8 cellular contexts compared by ENCODE assay signal in genomic region chr2:287471-287885, GRCh38. TPM values are rescaled to one million over a fixed set of nuclear protein-coding genes. Genes with fewer than 3 reads are reported as not detected.
DNase-seq lines count a peak whose midpoint lies in the region; ATAC-seq, FAIRE-seq and TF ChIP-seq lines count a peak whose summit lies in the region.

No MANE protein-coding gene starts in this region.

- no peak for TF ChIP-seq POLR2A in HepG2 (IDR thresholded peaks at IDR 0.05; ENCODE audit: insufficient read depth in 1 of 2, low read depth in 2 of 2, low read length in 2 of 2)
- no peak for TF ChIP-seq POLR2A in vagina (IDR thresholded peaks at IDR 0.05)

- intact Hi-C loops in HepG2 (cut with micrococcal nuclease; ENCODE audit: unreplicated experiment) (no loop called here), vagina (cut with DNase I) (no loop called here)

- BruUV-seq in HepG2 (replicated peaks; lab: Mats Ljungman, UMichigan): no TSS peak

- H3K27ac ChIP-seq in HepG2 (ENCODE audit: extremely low read length, insufficient read depth, low read length) (no peak overlapping the region), vagina (no peak overlapping the region)

- no peaks in the 10 kb centered on the region for H3K79me2 ChIP-seq in HepG2 (ENCODE audit: insufficient read depth, low read length)

- H2AFZ ChIP-seq in HepG2 (ENCODE audit: low read length): no peak overlapping the region

- peaks cover under 1% of the 10 kb centered on the region for H3K36me3 Mint-ChIP-seq in activated CD4-positive, alpha-beta T cell treated with anti-CD3 and anti-CD28 coated beads, Interleukin-2, amount 10 ng/mL, durations not matched to agents 7 days and 5 days (ENCODE audit: low read depth)

- peak; percentile 10 for ATAC-seq in HepG2
- ATAC-seq in GM18517 (IDR thresholded peaks at IDR 0.05; ENCODE audit: unreplicated experiment): no peak

- in situ Hi-C loops in HepG2 (cut with HindIII; ENCODE audit: extremely low pct_ligation_motif_present, low pct_unique_long_range_greater_than_20kb): loop anchor here (5.0 kb wide), 1 partner anchor 40 kb away; no protein-coding TSS in a partner anchor

- TF ChIP-seq CTCF in cardiac fibroblast (IDR thresholded peaks at IDR 0.05; ENCODE audit: low read depth, low read length): no peak
- TF ChIP-seq CTCF in HepG2 (CRISPR knock-in tag; IDR thresholded peaks at IDR 0.05): no peak
- TF ChIP-seq CTCF in vagina (IDR thresholded peaks at IDR 0.05): no peak

- TF ChIP-seq EP300 in HepG2 (IDR thresholded peaks at IDR 0.05; ENCODE audit: low read depth in 2 of 2, low read length in 2 of 2): no peak
- TF ChIP-seq EP300 in HepG2 (CRISPR knock-in tag; IDR thresholded peaks at IDR 0.05; ENCODE audit: borderline replicate concordance): no peak

- no peak overlapping the region for H3K27ac Mint-ChIP-seq in activated CD4-positive, alpha-beta T cell treated with anti-CD3 and anti-CD28 coated beads, Interleukin-2, amount 10 ng/mL, durations not matched to agents 7 days and 5 days

- no peak overlapping the region for H3K4me2 ChIP-seq in HepG2 (ENCODE audit: low read depth, low read length)

- no peak for FAIRE-seq in HepG2 (lab: Jason Lieb, UNC)

- H3K9me3 ChIP-seq in HepG2 (ENCODE audit: low read length): no peaks in the 10 kb centered on the region
- H3K9me3 ChIP-seq in vagina: no peaks in the 10 kb centered on the region

- peaks cover 10% of the 10 kb centered on the region for H3K4me1 ChIP-seq in HepG2 (ENCODE audit: insufficient read depth, low read length)
- H3K4me1 ChIP-seq in vagina: peaks cover 31% of the 10 kb centered on the region

- CTCF ChIA-PET in HepG2 (lab: Yijun Ruan, JAX; ENCODE audit: low intra/inter-chr PET ratio, low total read pairs): no interaction called here
- CTCF ChIA-PET in activated CD4-positive, alpha-beta T cell treated with anti-CD3 and anti-CD28 coated beads, Interleukin-2, amount 10 ng/mL, durations not matched to agents 7 days and 5 days (lab: Charles Lee): no interaction called here

- H3K27me3 ChIP-seq in HepG2 (ENCODE audit: control insufficient read depth in 1 of 2, insufficient read depth in 2 of 2, low read length in 2 of 2) (peaks cover 3 to 19% of the 10 kb centered on the region in 2 experiments), vagina (peaks cover 4% of the 10 kb centered on the region)

- H3K4me3 Mint-ChIP-seq in activated CD4-positive, alpha-beta T cell treated with anti-CD3 and anti-CD28 coated beads, Interleukin-2, amount 10 ng/mL, durations not matched to agents 7 days and 5 days: no peak overlapping the region

- H3K9me3 Mint-ChIP-seq in activated CD4-positive, alpha-beta T cell treated with anti-CD3 and anti-CD28 coated beads, Interleukin-2, amount 10 ng/mL, durations not matched to agents 7 days and 5 days: no peaks in the 10 kb centered on the region

- no peaks in the 10 kb centered on the region for H4K20me1 ChIP-seq in HepG2 (ENCODE audit: insufficient read depth, low read length)

- H3K4me1 Mint-ChIP-seq in activated CD4-positive, alpha-beta T cell treated with anti-CD3 and anti-CD28 coated beads, Interleukin-2, amount 10 ng/mL, durations not matched to agents 7 days and 5 days: peaks cover 5% of the 10 kb centered on the region

- H3K9ac ChIP-seq in HepG2 (ENCODE audit: insufficient read depth, low read depth, low read length): no peak overlapping the region

- DNase-seq in stimulated activated CD4-positive, alpha-beta T cell treated with anti-CD3 and anti-CD28 coated beads, Interleukin-15, amount 100 ng/mL, for 24 hours: peak; percentile 26
- DNase-seq in stimulated activated CD4-positive, alpha-beta T cell treated with anti-CD3 and anti-CD28 coated beads, Interleukin-4, amount 100 ng/mL, for 24 hours: no peak
- peak; percentile 23 to 46 for DNase-seq in cardiac fibroblast (ENCODE audit: low read depth in 2 of 2)
- no peak for DNase-seq in HepG2 (ENCODE audit: low spot score)
- DNase-seq in vagina (ENCODE audit: extremely low spot score in 2 of 2): no peak
- DNase-seq in activated CD4-positive, alpha-beta T cell treated with anti-CD3 and anti-CD28 coated beads, Interleukin-2, amount 10 ng/mL, durations not matched to agents 7 days and 5 days: no peak
- DNase-seq in NCI-H82 (lab: John Stamatoyannopoulos, UW): no peak

- peaks cover 48% of the 10 kb centered on the region for H3K27me3 Mint-ChIP-seq in activated CD4-positive, alpha-beta T cell treated with anti-CD3 and anti-CD28 coated beads, Interleukin-2, amount 10 ng/mL, durations not matched to agents 7 days and 5 days

- POLR2A ChIA-PET in HepG2 (lab: Yijun Ruan, JAX): interaction anchor here (0.9 to 1.8 kb wide), 2 partner anchors 26 to 112 kb away, joined by 3 to 8 read pairs; no protein-coding TSS in a partner anchor
- POLR2A ChIA-PET in activated CD4-positive, alpha-beta T cell treated with anti-CD3 and anti-CD28 coated beads, Interleukin-2, amount 10 ng/mL, durations not matched to agents 7 days and 5 days (lab: Charles Lee): no interaction called here

- TF ChIP-seq RAD21 in HepG2 (CRISPR knock-in tag; IDR thresholded peaks at IDR 0.05): no peak

- peak overlapping the region; percentile 3 to 14 for H3K4me3 ChIP-seq in cardiac fibroblast (replicated peaks in 1 of 2; ENCODE audit: low read depth in 2 of 2, low read length in 2 of 2)
- H3K4me3 ChIP-seq in HepG2 (replicated peaks in 1 of 3; ENCODE audit: insufficient read depth in 1 of 3, low read depth in 2 of 3, low read length in 3 of 3): peak overlapping the region in 2 of 3 experiments; percentile 2 to 38; a peak in 2 of 6 replicates
- H3K4me3 ChIP-seq in vagina: peak overlapping the region; percentile 40 to 43

- WGBS in HepG2 (ENCODE audit: low lambda C conversion rate): 67% methylated on average over 36 of the region's 46 CpGs

- no peaks in the 10 kb centered on the region; a peak in 2 of 5 replicates for H3K36me3 ChIP-seq in HepG2 (replicated peaks in 1 of 2; ENCODE audit: control insufficient read depth in 1 of 2, insufficient read depth in 2 of 2, low read length in 2 of 2)
- peaks cover 0 to 1% of the 10 kb centered on the region in 2 donors for H3K36me3 ChIP-seq in vagina

RNA-seq across cellular contexts. Expression of gene ALKAL2, which starts 0.4 kb away (rescaled TPM):
- total RNA-seq in HepG2 (2016; rRNA removed; fragmentation: Illumina TruSeq; extraction: Trizol) (0.22 TPM in 1 of 2 replicates, not detected in the other), vagina (17.4 TPM)
- not detected in 2 replicates for total RNA-seq in HepG2 (2016; cell fraction: cytosol; rRNA removed; fragmentation: Illumina TruSeq; extraction: Trizol; ENCODE audit: low read depth)
- total RNA-seq in HepG2 (2016; cell fraction: insoluble cytoplasmic fraction; rRNA removed; fragmentation: Illumina TruSeq; extraction: Trizol): 0.22 TPM in 1 of 2 replicates, not detected in the other
- 0.77 and 0.93 TPM in 2 replicates for total RNA-seq in HepG2 (2016; cell fraction: membrane; rRNA removed; fragmentation: Illumina TruSeq; extraction: Trizol)
- total RNA-seq in HepG2 (2016; cell fraction: nucleus; rRNA removed; fragmentation: Illumina TruSeq; extraction: Trizol): not detected in 2 replicates
- 1.7 and 2.9 TPM in 2 replicates for polyA plus RNA-seq in HepG2 (2011; rRNA removed)
- polyA plus RNA-seq in HepG2 (2011; cell fraction: cytosol; rRNA removed): 0.89 and 1.5 TPM in 2 replicates
- polyA plus RNA-seq in HepG2 (2011; cell fraction: nucleus; rRNA removed): 0.82 and 1.1 TPM in 2 replicates
- 1.5 and 2.3 TPM in 2 replicates for polyA plus RNA-seq in HepG2 (2012)
- 0.12 and 0.19 TPM in 2 replicates for polyA plus RNA-seq in HepG2 (2016; cell fraction: cytosol; fragmentation: Illumina TruSeq; extraction: Trizol; ENCODE audit: low read depth)
- polyA plus RNA-seq in HepG2 (2016; cell fraction: insoluble cytoplasmic fraction; fragmentation: Illumina TruSeq; extraction: Trizol; ENCODE audit: low read depth): 0.35 TPM in 1 of 2 replicates, not detected in the other
- polyA plus RNA-seq in HepG2 (2016; cell fraction: membrane; fragmentation: Illumina TruSeq; extraction: Trizol; ENCODE audit: low read depth): 0.22 and 0.45 TPM in 2 replicates
- polyA plus RNA-seq in HepG2 (2016; cell fraction: nucleus; fragmentation: Illumina TruSeq; extraction: Trizol; ENCODE audit: insufficient read depth, low read depth): 0.72 and 1.0 TPM in 2 replicates
- not detected in 2 replicates for polyA minus RNA-seq in HepG2 (2011; rRNA and poly(A)+ RNA removed; ENCODE audit: low replicate concordance)
- polyA minus RNA-seq in HepG2 (2011; cell fraction: cytosol; rRNA and poly(A)+ RNA removed): 0.59 TPM in 1 of 2 replicates, not detected in the other
- 1.4 and 1.5 TPM in 2 replicates for polyA minus RNA-seq in HepG2 (2011; cell fraction: nucleus; rRNA and poly(A)+ RNA removed)
- total RNA-seq in activated CD4-positive, alpha-beta T cell treated with anti-CD3 and anti-CD28 coated beads, Interleukin-2, amount 10 ng/mL, durations not matched to agents 7 days and 5 days: not detected

RNA-seq across cellular contexts. Expression of gene ACP1, which starts 22.7 kb away (rescaled TPM):
- total RNA-seq in HepG2 (2016; rRNA removed; fragmentation: Illumina TruSeq; extraction: Trizol) (246 and 290 TPM in 2 replicates), vagina (57.9 TPM)
- 198 and 234 TPM in 2 replicates for total RNA-seq in HepG2 (2016; cell fraction: cytosol; rRNA removed; fragmentation: Illumina TruSeq; extraction: Trizol; ENCODE audit: low read depth)
- 252 and 306 TPM in 2 replicates for total RNA-seq in HepG2 (2016; cell fraction: insoluble cytoplasmic fraction; rRNA removed; fragmentation: Illumina TruSeq; extraction: Trizol)
- 319 and 324 TPM in 2 replicates for total RNA-seq in HepG2 (2016; cell fraction: membrane; rRNA removed; fragmentation: Illumina TruSeq; extraction: Trizol)
- total RNA-seq in HepG2 (2016; cell fraction: nucleus; rRNA removed; fragmentation: Illumina TruSeq; extraction: Trizol): 159 and 173 TPM in 2 replicates
- polyA plus RNA-seq in HepG2 (2011; rRNA removed): 280 and 348 TPM in 2 replicates
- 192 and 226 TPM in 2 replicates for polyA plus RNA-seq in HepG2 (2011; cell fraction: cytosol; rRNA removed)
- polyA plus RNA-seq in HepG2 (2011; cell fraction: nucleus; rRNA removed): 139 and 154 TPM in 2 replicates
- 301 and 382 TPM in 2 replicates for polyA plus RNA-seq in HepG2 (2012)
- 328 and 393 TPM in 2 replicates for polyA plus RNA-seq in HepG2 (2016; cell fraction: cytosol; fragmentation: Illumina TruSeq; extraction: Trizol; ENCODE audit: low read depth)
- 381 and 406 TPM in 2 replicates for polyA plus RNA-seq in HepG2 (2016; cell fraction: insoluble cytoplasmic fraction; fragmentation: Illumina TruSeq; extraction: Trizol; ENCODE audit: low read depth)
- polyA plus RNA-seq in HepG2 (2016; cell fraction: membrane; fragmentation: Illumina TruSeq; extraction: Trizol; ENCODE audit: low read depth): 353 and 372 TPM in 2 replicates
- 287 and 295 TPM in 2 replicates for polyA plus RNA-seq in HepG2 (2016; cell fraction: nucleus; fragmentation: Illumina TruSeq; extraction: Trizol; ENCODE audit: insufficient read depth, low read depth)
- 137 and 198 TPM in 2 replicates for polyA minus RNA-seq in HepG2 (2011; rRNA and poly(A)+ RNA removed; ENCODE audit: low replicate concordance)
- polyA minus RNA-seq in HepG2 (2011; cell fraction: cytosol; rRNA and poly(A)+ RNA removed): 154 and 160 TPM in 2 replicates
- polyA minus RNA-seq in HepG2 (2011; cell fraction: nucleus; rRNA and poly(A)+ RNA removed): 316 and 328 TPM in 2 replicates
- 10 to 100 TPM; 85.3 to 90.8 TPM for total RNA-seq in activated CD4-positive, alpha-beta T cell treated with anti-CD3 and anti-CD28 coated beads, Interleukin-2, amount 10 ng/mL, durations not matched to agents 7 days and 5 days

RNA-seq across cellular contexts. Expression of gene SH3YL1, which starts 23.6 kb away (rescaled TPM):
- total RNA-seq in HepG2 (2016; rRNA removed; fragmentation: Illumina TruSeq; extraction: Trizol): 8.8 and 13.0 TPM in 2 replicates
- 4.1 and 4.9 TPM in 2 replicates for total RNA-seq in HepG2 (2016; cell fraction: cytosol; rRNA removed; fragmentation: Illumina TruSeq; extraction: Trizol; ENCODE audit: low read depth)
- total RNA-seq in HepG2 (2016; cell fraction: insoluble cytoplasmic fraction; rRNA removed; fragmentation: Illumina TruSeq; extraction: Trizol): 8.7 and 10.6 TPM in 2 replicates
- total RNA-seq in HepG2 (2016; cell fraction: membrane; rRNA removed; fragmentation: Illumina TruSeq; extraction: Trizol): 6.5 and 8.7 TPM in 2 replicates
- 19.0 and 22.6 TPM in 2 replicates for total RNA-seq in HepG2 (2016; cell fraction: nucleus; rRNA removed; fragmentation: Illumina TruSeq; extraction: Trizol)
- polyA plus RNA-seq in HepG2 (2011; rRNA removed): 38.1 and 48.2 TPM in 2 replicates
- polyA plus RNA-seq in HepG2 (2011; cell fraction: cytosol; rRNA removed): 22.1 and 28.8 TPM in 2 replicates
- 105 and 110 TPM in 2 replicates for polyA plus RNA-seq in HepG2 (2011; cell fraction: nucleus; rRNA removed)
- 34.7 and 61.3 TPM in 2 replicates for polyA plus RNA-seq in HepG2 (2012)
- polyA plus RNA-seq in HepG2 (2016; cell fraction: cytosol; fragmentation: Illumina TruSeq; extraction: Trizol; ENCODE audit: low read depth): 3.9 and 4.4 TPM in 2 replicates
- 12.2 TPM in 2 replicates for polyA plus RNA-seq in HepG2 (2016; cell fraction: insoluble cytoplasmic fraction; fragmentation: Illumina TruSeq; extraction: Trizol; ENCODE audit: low read depth)
- polyA plus RNA-seq in HepG2 (2016; cell fraction: membrane; fragmentation: Illumina TruSeq; extraction: Trizol; ENCODE audit: low read depth): 6.9 and 8.4 TPM in 2 replicates
- 34.5 and 42.6 TPM in 2 replicates for polyA plus RNA-seq in HepG2 (2016; cell fraction: nucleus; fragmentation: Illumina TruSeq; extraction: Trizol; ENCODE audit: insufficient read depth, low read depth)
- polyA minus RNA-seq in HepG2 (2011; rRNA and poly(A)+ RNA removed; ENCODE audit: low replicate concordance): 8.2 and 18.1 TPM in 2 replicates
- polyA minus RNA-seq in HepG2 (2011; cell fraction: cytosol; rRNA and poly(A)+ RNA removed): 10.2 and 13.8 TPM in 2 replicates
- polyA minus RNA-seq in HepG2 (2011; cell fraction: nucleus; rRNA and poly(A)+ RNA removed): 143 and 147 TPM in 2 replicates
- total RNA-seq in vagina: 32.9 TPM
- total RNA-seq in activated CD4-positive, alpha-beta T cell treated with anti-CD3 and anti-CD28 coated beads, Interleukin-2, amount 10 ng/mL, durations not matched to agents 7 days and 5 days: 10 to 100 TPM; 19.6 to 21.0 TPM

Comparison
In these comparisons a context has a peak if more than half of its experiments do, and no peak if none do; other contexts are left out.
1. DNase-seq: peak in stimulated activated CD4-positive, alpha-beta T cell treated with anti-CD3 and anti-CD28 coated beads, Interleukin-15, amount 100 ng/mL, for 24 hours (single experiment) and cardiac fibroblast (2 of 2); none in stimulated activated CD4-positive, alpha-beta T cell treated with anti-CD3 and anti-CD28 coated beads, Interleukin-4, amount 100 ng/mL, for 24 hours (single experiment), HepG2 (single experiment), vagina (0 of 2), activated CD4-positive, alpha-beta T cell treated with anti-CD3 and anti-CD28 coated beads, Interleukin-2, amount 10 ng/mL, durations not matched to agents 7 days and 5 days (single experiment) and NCI-H82 (single experiment).
2. Peak in every context shown above with its lines, with median percentiles within 50 percentile points of each other: H3K4me3 ChIP-seq.